In genomic region chr12:109744991-109745942, GRCh38 we compare ENCODE assay signal across 14 cellular contexts. TPM values are rescaled to one million over a fixed set of nuclear protein-coding genes. Genes with fewer than 3 reads are reported as not detected.
A peak's percentile ranks its signal among the peaks of the same experiment; 100 is the strongest.
DNase-seq lines count a peak whose midpoint lies in the region; ATAC-seq, FAIRE-seq and TF ChIP-seq lines count a peak whose summit lies in the region.
"Had no signal": no experiment of that assay in that cellular context is flagged by ENCODE, and none has a peak within 500 bp of the region (broad histone marks: within the 10 kb centered on the region; RNA-seq: fewer than 3 reads in every experiment).

No MANE protein-coding gene starts in this region.

- no peaks in the 10 kb centered on the region for H4K20me1 ChIP-seq in MM.1S (ENCODE audit: insufficient read depth, low read length)

- H3K4me1 ChIP-seq in MM.1S (ENCODE audit: low read length) = no peaks in the 10 kb centered on the region
- H3K4me1 ChIP-seq: foreskin keratinocyte had no signal

- ATAC-seq in activated CD4-positive, alpha-beta T cell treated with anti-CD3 and anti-CD28 coated beads for 36 hours = no peak
- no peak for ATAC-seq in HG02798 (IDR thresholded peaks at IDR 0.05; ENCODE audit: poor library complexity, unreplicated experiment)
- ATAC-seq in HG03159 (IDR thresholded peaks at IDR 0.05; ENCODE audit: unreplicated experiment) = no peak
- ATAC-seq: foreskin keratinocyte had no signal

- TF ChIP-seq CTCF in bronchial epithelial cell (IDR thresholded peaks at IDR 0.05; ENCODE audit: insufficient read depth, low read length, severe bottlenecking) = no peak
- no peak for TF ChIP-seq CTCF in MM.1S (IDR thresholded peaks at IDR 0.05; ENCODE audit: low read length)

- no peaks in the 10 kb centered on the region for H3K9me2 ChIP-seq in MM.1S (replicated peaks; ENCODE audit: insufficient read depth, low read length)

- POLR2A ChIA-PET in activated CD4-positive, alpha-beta T cell treated with anti-CD3 and anti-CD28 coated beads for 36 hours (lab: Charles Lee) = no interaction called here

- no peaks in the 10 kb centered on the region for H3K79me2 ChIP-seq in MM.1S (ENCODE audit: low read length)

- DNase-seq in activated CD4-positive, alpha-beta T cell treated with anti-CD3 and anti-CD28 coated beads for 36 hours = peak; percentile 1
- no peak for DNase-seq in activated CD4-positive, alpha-beta T cell treated with anti-CD3 and anti-CD28 coated beads for 4 hours
- peak; percentile 45 for DNase-seq in NCI-H2029 treated with DMSO at 0.1 percent for 48 hours (lab: John Stamatoyannopoulos, UW)
- peak; percentile 14 for DNase-seq in bronchial epithelial cell (ENCODE audit: low read depth)
- peak; percentile 26 for DNase-seq in posterior vena cava (ENCODE audit: low spot score)
- DNase-seq in MM.1S = no peak
- DNase-seq: dermis blood vessel endothelial cell, H9, NCI-H2081 had no signal

- no peak overlapping the region for H3K27ac Mint-ChIP-seq in activated CD4-positive, alpha-beta T cell treated with anti-CD3 and anti-CD28 coated beads for 36 hours
- H3K27ac Mint-ChIP-seq: T-helper 1 cell treated with Interleukin-12 subunit alpha and Interleukin-12 subunit beta and Interleukin-4 antibody, amounts not matched to agents 30 μg/mL and 1 μg/mL, for 36 hours had no signal

- H2AFZ ChIP-seq in MM.1S (ENCODE audit: low read length) = no peak overlapping the region

- H3K4me1 Mint-ChIP-seq in activated CD4-positive, alpha-beta T cell treated with anti-CD3 and anti-CD28 coated beads for 36 hours = no peaks in the 10 kb centered on the region
- H3K4me1 Mint-ChIP-seq: H9 had no signal

- no peaks in the 10 kb centered on the region for H3F3A ChIP-seq in MM.1S (ENCODE audit: insufficient read depth, low read length)

- no peaks in the 10 kb centered on the region for H3K36me3 ChIP-seq in bronchial epithelial cell (ENCODE audit: control insufficient read depth, insufficient read depth, low read length)
- H3K36me3 ChIP-seq in MM.1S (replicated peaks; ENCODE audit: insufficient read depth, low read length) = no peaks in the 10 kb centered on the region

- no peak overlapping the region for H3K4me3 Mint-ChIP-seq in activated CD4-positive, alpha-beta T cell treated with anti-CD3 and anti-CD28 coated beads for 36 hours
- H3K4me3 Mint-ChIP-seq: H9; T-helper 1 cell treated with Interleukin-12 subunit alpha and Interleukin-12 subunit beta and Interleukin-4 antibody, amounts not matched to agents 30 μg/mL and 1 μg/mL, for 36 hours had no signal

- no peaks in the 10 kb centered on the region for H3K27me3 ChIP-seq in bronchial epithelial cell (ENCODE audit: control insufficient read depth, insufficient read depth, low read length)
- H3K27me3 ChIP-seq in MM.1S (replicated peaks; ENCODE audit: insufficient read depth, low read length) = no peaks in the 10 kb centered on the region

- H3K36me3 Mint-ChIP-seq in activated CD4-positive, alpha-beta T cell treated with anti-CD3 and anti-CD28 coated beads for 36 hours (ENCODE audit: low read depth) = no peaks in the 10 kb centered on the region

- no peaks in the 10 kb centered on the region for H3K9me3 Mint-ChIP-seq in activated CD4-positive, alpha-beta T cell treated with anti-CD3 and anti-CD28 coated beads for 36 hours (ENCODE audit: low read depth)
- H3K9me3 Mint-ChIP-seq: H9; T-helper 1 cell treated with Interleukin-12 subunit alpha and Interleukin-12 subunit beta and Interleukin-4 antibody, amounts not matched to agents 30 μg/mL and 1 μg/mL, for 36 hours had no signal

- no peak overlapping the region for H3K9ac ChIP-seq in MM.1S (ENCODE audit: low read length)

- no peak overlapping the region for H3K27ac ChIP-seq in MM.1S (ENCODE audit: low read length)
- H3K27ac ChIP-seq: foreskin keratinocyte had no signal

- no peak overlapping the region for H3K4me2 ChIP-seq in MM.1S (ENCODE audit: low read depth, low read length)

- peaks cover 3% of the 10 kb centered on the region for H3K27me3 Mint-ChIP-seq in activated CD4-positive, alpha-beta T cell treated with anti-CD3 and anti-CD28 coated beads for 36 hours

- CTCF ChIA-PET in activated CD4-positive, alpha-beta T cell treated with anti-CD3 and anti-CD28 coated beads for 36 hours (lab: Charles Lee) = interaction anchor here (0.7 to 0.9 kb wide), 2 partner anchors 9 to 147 kb away, joined by 3 to 5 read pairs; no protein-coding TSS in a partner anchor

- peak; percentile 98 for FAIRE-seq in bronchial epithelial cell (lab: Jason Lieb, UNC)
- FAIRE-seq: keratinocyte had no signal

- H3K4me3 ChIP-seq in bronchial epithelial cell (ENCODE audit: low read depth, low read length) = no peak overlapping the region
- H3K4me3 ChIP-seq in MM.1S (ENCODE audit: low read length) = no peak overlapping the region

- no peaks in the 10 kb centered on the region for H3K9me3 ChIP-seq in MM.1S (replicated peaks; ENCODE audit: insufficient read depth, low read length)

- intact Hi-C loops in activated CD4-positive, alpha-beta T cell treated with anti-CD3 and anti-CD28 coated beads for 36 hours (cut with DNase I, micrococcal nuclease) = no loop called here
- intact Hi-C loops in posterior vena cava (cut with DNase I) = no loop called here

RNA-seq across cellular contexts. Expression of gene FAM222A, which starts 31.6 kb away (rescaled TPM):
- under 1 TPM; 0.39 to 0.53 TPM for total RNA-seq in activated CD4-positive, alpha-beta T cell treated with anti-CD3 and anti-CD28 coated beads for 36 hours
- under 0.01 TPM in 1 of 2 replicates, not detected in the other for total RNA-seq in bronchial epithelial cell
- under 1 TPM; 0.62 to 0.79 TPM for total RNA-seq in posterior vena cava

Comparison
In these comparisons a context has a peak if more than half of its experiments do, and no peak if none do; other contexts are left out.
1. DNase-seq: peak in activated CD4-positive, alpha-beta T cell treated with anti-CD3 and anti-CD28 coated beads for 36 hours (single experiment), NCI-H2029 treated with DMSO at 0.1 percent for 48 hours (single experiment), bronchial epithelial cell (single experiment) and posterior vena cava (single experiment); none in activated CD4-positive, alpha-beta T cell treated with anti-CD3 and anti-CD28 coated beads for 4 hours (0 of 2) and MM.1S (single experiment).